8 cellular contexts compared by ENCODE assay signal in genomic region chr19:49486710-49487276, GRCh38. TPM values are rescaled to one million over a fixed set of nuclear protein-coding genes. Genes with fewer than 3 reads are reported as not detected.
DNase-seq lines count a peak whose midpoint lies in the region; ATAC-seq lines count a peak whose summit lies in the region.

No MANE protein-coding gene starts in this region.

- DNase-seq in activated CD4-positive, alpha-beta memory T cell treated with anti-CD3 and anti-CD28 coated beads for 36 hours, result no peak
- DNase-seq in right cardiac atrium (no peak), SK-N-DZ (ENCODE audit: low spot score) (no peak), T1000 (lab: John Stamatoyannopoulos, UW) (no peak), H4 (ENCODE audit: low spot score) (no peak)

- H3K27ac ChIP-seq in right cardiac atrium (ENCODE audit: low read length), result peak overlapping the region; percentile 72

- peak overlapping the region; percentile 97 for H3K27ac Mint-ChIP-seq in activated CD4-positive, alpha-beta memory T cell treated with anti-CD3 and anti-CD28 coated beads for 36 hours
- peak overlapping the region; percentile 98 for H3K27ac Mint-ChIP-seq in stimulated activated memory B cell treated with anti-CD40 and anti-IgM and Interleukin-4, amounts not matched to agents 10 μg/mL and 1 μg/mL and 100 μg/mL, for 72 hours

- no peaks in the 10 kb centered on the region for H3K27me3 ChIP-seq in right cardiac atrium (ENCODE audit: control insufficient read depth, insufficient read depth)

- intact Hi-C loops in activated CD4-positive, alpha-beta memory T cell treated with anti-CD3 and anti-CD28 coated beads for 36 hours (cut with micrococcal nuclease), result loop anchor here (1.0 to 2.0 kb wide), 4 partner anchors 10 to 33 kb away; partner anchors contain the start of genes ALDH16A1 and RPS11
- intact Hi-C loops in right cardiac atrium (cut with DNase I), result no loop called here

- CTCF ChIA-PET in activated CD4-positive, alpha-beta memory T cell treated with anti-CD3 and anti-CD28 coated beads for 36 hours (lab: Charles Lee), result interaction anchor here (1.1 to 2.4 kb wide), 2 partner anchors 11 kb away, joined by 4 to 12 read pairs; no protein-coding TSS in a partner anchor

- no peaks in the 10 kb centered on the region for H3K9me3 ChIP-seq in right cardiac atrium (ENCODE audit: control insufficient read depth, low read length)

- peaks cover 51% of the 10 kb centered on the region for H3K36me3 Mint-ChIP-seq in activated CD4-positive, alpha-beta memory T cell treated with anti-CD3 and anti-CD28 coated beads for 36 hours
- H3K36me3 Mint-ChIP-seq in stimulated activated memory B cell treated with anti-CD40 and anti-IgM and Interleukin-4, amounts not matched to agents 10 μg/mL and 1 μg/mL and 100 μg/mL, for 72 hours, result peaks cover 43% of the 10 kb centered on the region

- peak overlapping the region; percentile 94 for H3K4me3 Mint-ChIP-seq in activated CD4-positive, alpha-beta memory T cell treated with anti-CD3 and anti-CD28 coated beads for 36 hours
- peak overlapping the region; percentile 99 for H3K4me3 Mint-ChIP-seq in stimulated activated memory B cell treated with anti-CD40 and anti-IgM and Interleukin-4, amounts not matched to agents 10 μg/mL and 1 μg/mL and 100 μg/mL, for 72 hours

- no peak overlapping the region for H3K4me3 ChIP-seq in right cardiac atrium (ENCODE audit: low read length)

- peaks cover 6% of the 10 kb centered on the region for H3K4me1 ChIP-seq in right cardiac atrium (ENCODE audit: control insufficient read depth, insufficient read depth, low read length)

- ATAC-seq in HG03045 (IDR thresholded peaks at IDR 0.05; ENCODE audit: unreplicated experiment), result peak; percentile 2
- no peak for ATAC-seq in right cardiac atrium
- ATAC-seq in stimulated activated memory B cell treated with anti-CD40 and anti-IgM and Interleukin-4, amounts not matched to agents 10 μg/mL and 1 μg/mL and 100 μg/mL, for 72 hours, result no peak
- no peak for ATAC-seq in HG03354 (IDR thresholded peaks at IDR 0.05; ENCODE audit: poor library complexity, severe bottlenecking, unreplicated experiment)

- WGBS in right cardiac atrium, result 65% methylated on average over 23 of the region's 23 CpGs

- H3K27me3 Mint-ChIP-seq in activated CD4-positive, alpha-beta memory T cell treated with anti-CD3 and anti-CD28 coated beads for 36 hours, result peaks cover 3% of the 10 kb centered on the region
- H3K27me3 Mint-ChIP-seq in stimulated activated memory B cell treated with anti-CD40 and anti-IgM and Interleukin-4, amounts not matched to agents 10 μg/mL and 1 μg/mL and 100 μg/mL, for 72 hours, result no peaks in the 10 kb centered on the region

- POLR2A ChIA-PET in activated CD4-positive, alpha-beta memory T cell treated with anti-CD3 and anti-CD28 coated beads for 36 hours (lab: Charles Lee), result interaction anchor here (1.0 to 3.0 kb wide), 4 partner anchors 10 to 35 kb away, joined by 3 to 15 read pairs (median 6); partner anchors contain the start of gene PIH1D1

- H3K9me3 Mint-ChIP-seq in activated CD4-positive, alpha-beta memory T cell treated with anti-CD3 and anti-CD28 coated beads for 36 hours, result no peaks in the 10 kb centered on the region
- H3K9me3 Mint-ChIP-seq in stimulated activated memory B cell treated with anti-CD40 and anti-IgM and Interleukin-4, amounts not matched to agents 10 μg/mL and 1 μg/mL and 100 μg/mL, for 72 hours, result no peaks in the 10 kb centered on the region

- H3K4me1 Mint-ChIP-seq in activated CD4-positive, alpha-beta memory T cell treated with anti-CD3 and anti-CD28 coated beads for 36 hours (ENCODE audit: low read depth), result peaks cover 23% of the 10 kb centered on the region
- peaks cover 37% of the 10 kb centered on the region for H3K4me1 Mint-ChIP-seq in stimulated activated memory B cell treated with anti-CD40 and anti-IgM and Interleukin-4, amounts not matched to agents 10 μg/mL and 1 μg/mL and 100 μg/mL, for 72 hours

RNA-seq across cellular contexts. Expression of gene RPL13A, which starts 0.6 kb away (rescaled TPM):
- total RNA-seq in activated CD4-positive, alpha-beta memory T cell treated with anti-CD3 and anti-CD28 coated beads for 36 hours, result 1,000 to 10,000 TPM; 4,276 to 4,379 TPM
- 1,000 to 10,000 TPM; 1,399 to 1,753 (median 1,480) TPM for total RNA-seq in right cardiac atrium
- polyA plus RNA-seq in right cardiac atrium, result 1,392 TPM
- polyA plus RNA-seq in SK-N-DZ (2014; cell fraction: cytosol; rRNA removed), result 2,059 and 2,161 TPM in 2 replicates
- polyA plus RNA-seq in SK-N-DZ (2014; cell fraction: nucleus; rRNA removed), result 1,139 and 1,390 TPM in 2 replicates
- total RNA-seq in H4 (2014; rRNA removed; shearing (Covaris generic)), result 3,219 and 3,620 TPM in 2 replicates

RNA-seq across cellular contexts. Expression of gene RPS11, which starts 9.4 kb away (rescaled TPM):
- total RNA-seq in activated CD4-positive, alpha-beta memory T cell treated with anti-CD3 and anti-CD28 coated beads for 36 hours, result 1,000 to 10,000 TPM; 3,093 to 3,130 TPM
- total RNA-seq in right cardiac atrium, result 1,000 to 10,000 TPM; 1,034 to 1,270 (median 1,120) TPM
- polyA plus RNA-seq in right cardiac atrium, result 2,599 TPM
- 2,955 and 3,351 TPM in 2 replicates for polyA plus RNA-seq in SK-N-DZ (2014; cell fraction: cytosol; rRNA removed)
- 1,993 and 2,628 TPM in 2 replicates for polyA plus RNA-seq in SK-N-DZ (2014; cell fraction: nucleus; rRNA removed)
- total RNA-seq in H4 (2014; rRNA removed; shearing (Covaris generic)), result 6,191 and 6,227 TPM in 2 replicates

RNA-seq across cellular contexts. Expression of gene FLT3LG, which starts 12.8 kb away (rescaled TPM):
- 10 to 100 TPM; 50.1 to 51.0 TPM for total RNA-seq in activated CD4-positive, alpha-beta memory T cell treated with anti-CD3 and anti-CD28 coated beads for 36 hours
- total RNA-seq in right cardiac atrium, result 1 to 10 TPM; 4.4 to 6.8 (median 4.9) TPM
- 6.6 TPM for polyA plus RNA-seq in right cardiac atrium
- 0.32 and 0.54 TPM in 2 replicates for polyA plus RNA-seq in SK-N-DZ (2014; cell fraction: cytosol; rRNA removed)
- polyA plus RNA-seq in SK-N-DZ (2014; cell fraction: nucleus; rRNA removed), result 1.1 and 1.5 TPM in 2 replicates
- 2.6 and 6.0 TPM in 2 replicates for total RNA-seq in H4 (2014; rRNA removed; shearing (Covaris generic))

RNA-seq across cellular contexts. Expression of gene FCGRT, which starts 25.7 kb away (rescaled TPM):
- total RNA-seq in activated CD4-positive, alpha-beta memory T cell treated with anti-CD3 and anti-CD28 coated beads for 36 hours, result 10 to 100 TPM; 13.2 to 17.2 TPM
- 100 to 1,000 TPM; 139 to 158 (median 147) TPM for total RNA-seq in right cardiac atrium
- polyA plus RNA-seq in right cardiac atrium, result 104 TPM
- polyA plus RNA-seq in SK-N-DZ (2014; cell fraction: cytosol; rRNA removed), result 6.2 and 10.0 TPM in 2 replicates
- polyA plus RNA-seq in SK-N-DZ (2014; cell fraction: nucleus; rRNA removed), result 12.9 and 20.4 TPM in 2 replicates
- 2.3 and 2.7 TPM in 2 replicates for total RNA-seq in H4 (2014; rRNA removed; shearing (Covaris generic))

RNA-seq across cellular contexts. Expression of gene ALDH16A1, which starts 33.8 kb away (rescaled TPM):
- 10 to 100 TPM; 43.7 to 44.2 TPM for total RNA-seq in activated CD4-positive, alpha-beta memory T cell treated with anti-CD3 and anti-CD28 coated beads for 36 hours
- total RNA-seq in right cardiac atrium, result 10 to 100 TPM; 11.1 to 17.7 (median 11.9) TPM
- polyA plus RNA-seq in right cardiac atrium, result 9.3 TPM
- 6.8 and 14.6 TPM in 2 replicates for polyA plus RNA-seq in SK-N-DZ (2014; cell fraction: cytosol; rRNA removed)
- 20.4 and 21.3 TPM in 2 replicates for polyA plus RNA-seq in SK-N-DZ (2014; cell fraction: nucleus; rRNA removed)
- total RNA-seq in H4 (2014; rRNA removed; shearing (Covaris generic)), result 17.0 and 25.7 TPM in 2 replicates
